Comparison of ENCODE assay signal across 19 cellular contexts in the genomic region with DNA sequence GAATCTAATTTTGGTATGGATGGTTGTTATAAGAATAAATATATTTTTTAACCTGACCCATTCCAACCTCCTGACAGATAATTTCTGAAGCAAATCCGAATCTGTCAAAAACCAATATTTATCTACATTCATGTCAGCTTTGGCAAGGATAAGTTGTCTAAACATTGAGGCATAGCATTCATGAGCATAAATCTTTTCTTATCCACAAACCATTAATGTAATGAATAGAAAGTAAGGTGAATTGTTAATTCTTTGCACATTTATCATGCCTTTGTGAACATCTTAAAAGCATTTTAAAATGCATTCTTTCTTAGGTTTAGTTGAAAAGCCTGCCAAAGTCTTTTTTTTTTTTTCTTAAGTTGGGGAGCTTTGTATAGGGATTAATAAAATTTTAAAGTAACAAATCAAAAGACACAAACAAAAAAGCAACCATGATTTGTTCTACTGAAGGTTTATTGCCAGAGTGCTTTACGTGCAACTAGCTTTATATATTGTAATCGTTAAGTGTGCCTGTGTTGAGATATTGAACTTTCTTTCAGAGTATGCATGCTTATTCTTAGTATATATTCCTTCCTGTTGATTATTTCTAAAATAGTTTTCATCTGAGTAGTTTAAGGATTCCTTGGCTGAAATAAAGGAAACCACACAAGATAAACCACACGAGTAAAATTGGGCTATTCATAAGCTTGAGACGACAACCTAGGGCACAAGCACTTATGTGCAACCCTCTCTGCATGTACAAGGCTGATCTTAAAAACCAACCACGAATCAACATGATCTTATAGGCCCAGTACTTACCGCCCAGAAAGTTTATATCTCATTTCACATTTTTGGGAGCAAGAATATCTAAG.
DNase-seq lines count a peak whose midpoint lies in the region; ATAC-seq and TF ChIP-seq lines count a peak whose summit lies in the region.
"Had no signal": no experiment of that assay in that cellular context is flagged by ENCODE, and none has a peak within 500 bp of the region (broad histone marks: within the 10 kb centered on the region; RNA-seq: fewer than 3 reads in every experiment).

No MANE protein-coding gene starts in this region.

- no peaks in the 10 kb centered on the region for H3F3A ChIP-seq in neural cell (ENCODE audit: insufficient read depth, low read length, poor library complexity, severe bottlenecking)

- CTCF ChIA-PET in BJ (lab: Yijun Ruan, JAX), result no interaction called here

- H2AFZ ChIP-seq in neural cell (ENCODE audit: low read depth, low read length), result no peak overlapping the region

- no peaks in the 10 kb centered on the region for H3K79me2 ChIP-seq in neural cell (replicated peaks; ENCODE audit: insufficient read depth, low read length)

- no peaks in the 10 kb centered on the region for H3K9me3 ChIP-seq in neural cell (ENCODE audit: low read length)
- H3K9me3 ChIP-seq in gastroesophageal sphincter, result no peaks in the 10 kb centered on the region
- H3K9me3 ChIP-seq: heart left ventricle, SJSA1 had no signal

- H4K20me1 ChIP-seq in neural cell (ENCODE audit: insufficient read depth), result no peaks in the 10 kb centered on the region

- no peak for ATAC-seq in gastroesophageal sphincter
- ATAC-seq: CD8-positive, alpha-beta T cell; heart left ventricle; mucosa of descending colon; Panc1 had no signal

- no peak overlapping the region for H3K9ac ChIP-seq in neural cell (ENCODE audit: low read length)

- POLR2A ChIA-PET in BJ (lab: Charles Lee), result no interaction called here

- 23 to 35% methylated on average over 7 of the region's 7 CpGs for WGBS in gastroesophageal sphincter (ENCODE audit: low coverage in 1 of 2), 2 donors

- peak; percentile 32 for DNase-seq in BJ (ENCODE audit: low read depth)
- peak; percentile 35 for DNase-seq in NCI-H226
- peak; percentile 51 to 70 for DNase-seq in cardiac fibroblast (ENCODE audit: low read depth in 2 of 2)
- no peak for DNase-seq in DMS 273 treated with DMSO at 0.1 percent for 48 hours (lab: John Stamatoyannopoulos, UW)
- no peak for DNase-seq in Kasumi-1 (lab: John Stamatoyannopoulos, UW)
- no peak for DNase-seq in SW480 (ENCODE audit: low spot score)
- DNase-seq: activated CD8-positive, alpha-beta memory T cell treated with anti-CD3 and anti-CD28 coated beads, Interleukin-2, amount 50 U/mL, for 48 hours; activated naive CD8-positive, alpha-beta T cell treated with anti-CD3 and anti-CD28 coated beads for 36 hours; CD8-positive, alpha-beta T cell; heart left ventricle; mucosa of descending colon; NK-92 treated with Interleukin-12 subunit alpha and Interleukin-12 subunit beta, amount 100 ng/mL, for 24 hours; posterior cingulate gyrus; WERI-Rb-1 had no signal

- no peaks in the 10 kb centered on the region for H3K4me1 ChIP-seq in gastroesophageal sphincter
- H3K4me1 ChIP-seq: heart left ventricle, SJSA1 had no signal

- no peak overlapping the region for H3K4me2 ChIP-seq in neural cell (ENCODE audit: low read length)

- no peak overlapping the region for H3K27ac ChIP-seq in neural cell (ENCODE audit: low read length)
- H3K27ac ChIP-seq in gastroesophageal sphincter, result no peak overlapping the region
- H3K27ac ChIP-seq: coronary artery, heart left ventricle, SJSA1, WERI-Rb-1 had no signal

- TF ChIP-seq CTCF in BJ (IDR thresholded peaks at IDR 0.05; ENCODE audit: insufficient read depth, low read depth, low read length), result no peak
- no peak for TF ChIP-seq CTCF in cardiac fibroblast (IDR thresholded peaks at IDR 0.05; ENCODE audit: low read depth, low read length)
- TF ChIP-seq CTCF in neural cell (IDR thresholded peaks at IDR 0.05; ENCODE audit: poor library complexity, severe bottlenecking), result no peak
- no peak for TF ChIP-seq CTCF in gastroesophageal sphincter (IDR thresholded peaks at IDR 0.05)

- H3K27me3 ChIP-seq in BJ (ENCODE audit: control insufficient read depth, insufficient read depth, low read length) (no peaks in the 10 kb centered on the region), neural cell (ENCODE audit: insufficient read depth, low read depth, low read length) (no peaks in the 10 kb centered on the region), gastroesophageal sphincter (no peaks in the 10 kb centered on the region)
- H3K27me3 ChIP-seq: heart left ventricle, SJSA1 had no signal

- no peaks in the 10 kb centered on the region for H3K9me2 ChIP-seq in neural cell (ENCODE audit: insufficient read depth, low read length)

- H3K4me3 ChIP-seq in BJ (ENCODE audit: low read depth, low read length), result no peak overlapping the region
- H3K4me3 ChIP-seq in cardiac fibroblast (replicated peaks in 1 of 2; ENCODE audit: low read depth in 2 of 2, low read length in 2 of 2), result no peak overlapping the region
- no peak overlapping the region for H3K4me3 ChIP-seq in neural cell (ENCODE audit: low read length)
- no peak overlapping the region for H3K4me3 ChIP-seq in gastroesophageal sphincter
- H3K4me3 ChIP-seq: coronary artery, heart left ventricle, mucosa of descending colon, SJSA1 had no signal

- TF ChIP-seq POLR2A in gastroesophageal sphincter (IDR thresholded peaks at IDR 0.05), result no peak

- no peak for TF ChIP-seq RAD21 in neural cell (conservative IDR thresholded peaks at IDR 0.05)

- TF ChIP-seq EP300 in neural cell (conservative IDR thresholded peaks at IDR 0.05; ENCODE audit: poor library complexity, severe bottlenecking), result peak; percentile 84
- no peak for TF ChIP-seq EP300 in gastroesophageal sphincter (IDR thresholded peaks at IDR 0.05)

- H3K36me3 ChIP-seq in BJ (ENCODE audit: control insufficient read depth, insufficient read depth, low read length) (no peaks in the 10 kb centered on the region), neural cell (ENCODE audit: insufficient read depth, low read length) (no peaks in the 10 kb centered on the region), gastroesophageal sphincter (no peaks in the 10 kb centered on the region)
- H3K36me3 ChIP-seq: heart left ventricle, SJSA1, WERI-Rb-1 had no signal

TF ChIP-seq in neural cell, 6 proteins besides CTCF, POLR2A, EP300 and RAD21:
- TF ChIP-seq, protein P1, sequence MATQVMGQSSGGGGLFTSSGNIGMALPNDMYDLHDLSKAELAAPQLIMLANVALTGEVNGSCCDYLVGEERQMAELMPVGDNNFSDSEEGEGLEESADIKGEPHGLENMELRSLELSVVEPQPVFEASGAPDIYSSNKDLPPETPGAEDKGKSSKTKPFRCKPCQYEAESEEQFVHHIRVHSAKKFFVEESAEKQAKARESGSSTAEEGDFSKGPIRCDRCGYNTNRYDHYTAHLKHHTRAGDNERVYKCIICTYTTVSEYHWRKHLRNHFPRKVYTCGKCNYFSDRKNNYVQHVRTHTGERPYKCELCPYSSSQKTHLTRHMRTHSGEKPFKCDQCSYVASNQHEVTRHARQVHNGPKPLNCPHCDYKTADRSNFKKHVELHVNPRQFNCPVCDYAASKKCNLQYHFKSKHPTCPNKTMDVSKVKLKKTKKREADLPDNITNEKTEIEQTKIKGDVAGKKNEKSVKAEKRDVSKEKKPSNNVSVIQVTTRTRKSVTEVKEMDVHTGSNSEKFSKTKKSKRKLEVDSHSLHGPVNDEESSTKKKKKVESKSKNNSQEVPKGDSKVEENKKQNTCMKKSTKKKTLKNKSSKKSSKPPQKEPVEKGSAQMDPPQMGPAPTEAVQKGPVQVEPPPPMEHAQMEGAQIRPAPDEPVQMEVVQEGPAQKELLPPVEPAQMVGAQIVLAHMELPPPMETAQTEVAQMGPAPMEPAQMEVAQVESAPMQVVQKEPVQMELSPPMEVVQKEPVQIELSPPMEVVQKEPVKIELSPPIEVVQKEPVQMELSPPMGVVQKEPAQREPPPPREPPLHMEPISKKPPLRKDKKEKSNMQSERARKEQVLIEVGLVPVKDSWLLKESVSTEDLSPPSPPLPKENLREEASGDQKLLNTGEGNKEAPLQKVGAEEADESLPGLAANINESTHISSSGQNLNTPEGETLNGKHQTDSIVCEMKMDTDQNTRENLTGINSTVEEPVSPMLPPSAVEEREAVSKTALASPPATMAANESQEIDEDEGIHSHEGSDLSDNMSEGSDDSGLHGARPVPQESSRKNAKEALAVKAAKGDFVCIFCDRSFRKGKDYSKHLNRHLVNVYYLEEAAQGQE (IDR thresholded peaks at IDR 0.05; ENCODE audit: borderline replicate concordance), result no peak
- TF ChIP-seq POLR2AphosphoS5 (IDR thresholded peaks at IDR 0.05) (peak; percentile 77), EZH2 (IDR thresholded peaks at IDR 0.05; ENCODE audit: borderline replicate concordance, insufficient read depth, low read length, poor library complexity, severe bottlenecking) (no peak), MXI1 (conservative IDR thresholded peaks at IDR 0.05; ENCODE audit: poor library complexity, severe bottlenecking) (no peak), TAF1 (IDR thresholded peaks at IDR 0.05; ENCODE audit: low read depth) (no peak), SMC3 (conservative IDR thresholded peaks at IDR 0.05; ENCODE audit: poor library complexity) (no peak)

Comparison
In these comparisons a context has a peak if more than half of its experiments do, and no peak if none do; other contexts are left out.
1. DNase-seq: peak in BJ (single experiment), NCI-H226 (single experiment) and cardiac fibroblast (2 of 2); none in DMS 273 treated with DMSO at 0.1 percent for 48 hours (single experiment), Kasumi-1 (0 of 2) and SW480 (single experiment).